ENCODE assay signal across 14 cellular contexts in the genomic region with DNA sequence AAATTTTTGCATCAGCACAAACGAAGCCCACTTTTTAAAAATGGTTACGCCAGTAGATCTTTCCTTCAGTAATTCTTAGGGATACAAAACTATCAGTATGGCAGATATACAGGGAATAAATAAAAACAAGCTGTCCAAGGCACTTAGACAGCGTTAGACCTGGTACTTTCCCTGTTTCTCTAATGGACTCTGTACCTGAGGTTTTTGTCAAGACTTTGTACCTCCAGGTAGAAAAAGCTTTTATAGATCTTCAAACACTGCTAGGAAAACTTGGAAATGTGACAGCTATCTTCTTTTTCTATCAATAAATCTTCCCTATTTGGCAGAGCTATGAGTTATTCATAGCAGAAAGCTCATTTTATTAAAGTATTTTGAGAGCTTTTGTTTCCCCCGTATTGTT.
DNase-seq lines count a peak whose midpoint lies in the region; ATAC-seq and TF ChIP-seq lines count a peak whose summit lies in the region.
"Had no signal": no experiment of that assay in that cellular context is flagged by ENCODE, and none has a peak within 500 bp of the region (broad histone marks: within the 10 kb centered on the region; RNA-seq: fewer than 3 reads in every experiment).

No MANE protein-coding gene starts in this region.

- H3K27ac ChIP-seq in BLaER1, result peak overlapping the region; percentile 86
- no peak overlapping the region for H3K27ac ChIP-seq in neural progenitor cell
- H3K27ac ChIP-seq in mesenchymal stem cell (ENCODE audit: low read length, poor library complexity, severe bottlenecking), result no peak overlapping the region
- no peak overlapping the region for H3K27ac ChIP-seq in SJCRH30

- H3K36me3 ChIP-seq in BLaER1 (peaks cover 5% of the 10 kb centered on the region; the same call in 1 of the 2 replicates), neural progenitor cell (no peaks in the 10 kb centered on the region), mesenchymal stem cell (ENCODE audit: control insufficient read depth in 1 of 2, insufficient read depth in 2 of 2, low read depth in 1 of 2, low read length in 2 of 2) (no peaks in the 10 kb centered on the region), SJCRH30 (no peaks in the 10 kb centered on the region)

- H3K4me1 Mint-ChIP-seq in WTC11, result peaks cover 56% of the 10 kb centered on the region
- peaks cover 36% of the 10 kb centered on the region for H3K4me1 Mint-ChIP-seq in neural progenitor cell
- H3K4me1 Mint-ChIP-seq: B cell, CD14-positive monocyte had no signal

- H3K27me3 ChIP-seq in BLaER1 (no peaks in the 10 kb centered on the region), neural progenitor cell (no peaks in the 10 kb centered on the region), mesenchymal stem cell (ENCODE audit: control insufficient read depth in 1 of 2, insufficient read depth in 1 of 2, low read length in 2 of 2) (no peaks in the 10 kb centered on the region), SJCRH30 (no peaks in the 10 kb centered on the region)

- H3K4me1 ChIP-seq in BLaER1 (peaks cover 87% of the 10 kb centered on the region), neural progenitor cell (peaks cover 33% of the 10 kb centered on the region), mesenchymal stem cell (ENCODE audit: control insufficient read depth, insufficient read depth, low read depth, low read length) (no peaks in the 10 kb centered on the region), SJCRH30 (no peaks in the 10 kb centered on the region)

- intact Hi-C loops in left colon (cut with DNase I, micrococcal nuclease), result no loop called here

- H4K20me1 ChIP-seq in BLaER1 (no peaks in the 10 kb centered on the region), neural progenitor cell (ENCODE audit: low read depth) (peaks cover 30% of the 10 kb centered on the region)

- H2AK5ac ChIP-seq in mesenchymal stem cell (ENCODE audit: low read length, severe bottlenecking), result no peak overlapping the region

- H3K79me1 ChIP-seq in mesenchymal stem cell (replicated peaks; ENCODE audit: low read length, poor library complexity, severe bottlenecking), result peaks cover 10% of the 10 kb centered on the region

- H3K4me3 ChIP-seq in BLaER1, result peak overlapping the region; percentile 29; the same call in 1 of the 2 replicates
- no peak overlapping the region for H3K4me3 ChIP-seq in neural progenitor cell
- H3K4me3 ChIP-seq in mesenchymal stem cell (ENCODE audit: insufficient read depth in 1 of 2, low read depth in 1 of 2, low read length in 2 of 2), result no peak overlapping the region
- H3K4me3 ChIP-seq in SJCRH30, result no peak overlapping the region
- H3K4me3 ChIP-seq: GM12878 had no signal

- H2BK5ac ChIP-seq in mesenchymal stem cell (ENCODE audit: low read depth, low read length, poor library complexity, severe bottlenecking), result no peak overlapping the region

- peaks cover 27% of the 10 kb centered on the region for H3K9me3 ChIP-seq in BLaER1
- no peaks in the 10 kb centered on the region for H3K9me3 ChIP-seq in neural progenitor cell (ENCODE audit: low read depth)
- no peaks in the 10 kb centered on the region for H3K9me3 ChIP-seq in mesenchymal stem cell (ENCODE audit: control insufficient read depth, low read length)
- no peaks in the 10 kb centered on the region for H3K9me3 ChIP-seq in SJCRH30 (replicated peaks)

- H2AFZ ChIP-seq in neural progenitor cell (replicated peaks) (no peak overlapping the region), mesenchymal stem cell (ENCODE audit: low read depth, low read length) (no peak overlapping the region)

- peaks cover 94% of the 10 kb centered on the region for H3K79me2 ChIP-seq in neural progenitor cell (ENCODE audit: low read depth)

- H3K23ac ChIP-seq in mesenchymal stem cell (ENCODE audit: low read length in 2 of 2), result no peak overlapping the region

- no peaks in the 10 kb centered on the region for H3K27me3 Mint-ChIP-seq in WTC11 (ENCODE audit: low read depth)
- H3K27me3 Mint-ChIP-seq in neural progenitor cell (ENCODE audit: insufficient read depth, low read depth), result no peaks in the 10 kb centered on the region
- H3K27me3 Mint-ChIP-seq: B cell had no signal

- TF ChIP-seq CTCF in WTC11 (IDR thresholded peaks at IDR 0.05) (no peak), neural progenitor cell (IDR thresholded peaks at IDR 0.05) (no peak)

- DNase-seq in WTC11 (ENCODE audit: low spot score) (no peak), left colon (no peak), neural progenitor cell (ENCODE audit: low spot score) (no peak), mesenchymal stem cell (no peak), SJCRH30 (no peak)
- DNase-seq: CD8-positive, alpha-beta T cell; DMS53; GOT3; H9 had no signal

- H3K18ac ChIP-seq in mesenchymal stem cell (ENCODE audit: low read depth in 1 of 2, low read length in 2 of 2), result no peak overlapping the region

- CTCF ChIA-PET in WTC11 (lab: Charles Lee), result interaction anchor here (1.5 to 4.1 kb wide), 4 partner anchors 9 to 190 kb away, joined by 3 to 20 read pairs (median 8); no protein-coding TSS in a partner anchor

- H3K27ac Mint-ChIP-seq in WTC11, result peak overlapping the region; percentile 79; the same call in 1 of the 2 replicates
- H3K27ac Mint-ChIP-seq in neural progenitor cell, result no peak overlapping the region
- H3K27ac Mint-ChIP-seq: B cell; CD14-positive monocyte; CD8-positive, alpha-beta T cell had no signal

- H3K9me3 Mint-ChIP-seq in WTC11 (no peaks in the 10 kb centered on the region), neural progenitor cell (no peaks in the 10 kb centered on the region)
- H3K9me3 Mint-ChIP-seq: CD8-positive, alpha-beta T cell; H9 had no signal

- H4K8ac ChIP-seq in mesenchymal stem cell (ENCODE audit: low read length), result no peak overlapping the region

- H3K4ac ChIP-seq in mesenchymal stem cell (ENCODE audit: low read depth in 1 of 2, low read length in 2 of 2), result no peak overlapping the region

- H3K9ac ChIP-seq in BLaER1 (peak overlapping the region; percentile 72; the same call in 1 of the 2 replicates), neural progenitor cell (no peak overlapping the region), mesenchymal stem cell (ENCODE audit: low read length) (no peak overlapping the region)

- no peak overlapping the region for H3K4me3 Mint-ChIP-seq in WTC11
- no peak overlapping the region for H3K4me3 Mint-ChIP-seq in neural progenitor cell
- H3K4me3 Mint-ChIP-seq: B cell; CD14-positive monocyte; CD8-positive, alpha-beta T cell; H9 had no signal

- WGBS in mesenchymal stem cell, result 90% methylated on average over 2 of the region's 4 CpGs

- H2BK12ac ChIP-seq in mesenchymal stem cell (ENCODE audit: low read length in 2 of 2), result no peak overlapping the region

- ATAC-seq in WTC11 (no peak), left colon (peak; percentile 91), GM18873 (IDR thresholded peaks at IDR 0.05; ENCODE audit: low FRiP score, unreplicated experiment) (no peak)
- ATAC-seq: CD8-positive, alpha-beta T cell had no signal

- H3K4me2 ChIP-seq in BLaER1 (peak overlapping the region; percentile 85), neural progenitor cell (peak overlapping the region; percentile 6), mesenchymal stem cell (ENCODE audit: low read length, poor library complexity, severe bottlenecking) (no peak overlapping the region)

- H3K14ac ChIP-seq in mesenchymal stem cell (ENCODE audit: low read length in 2 of 2), result no peak overlapping the region

- no peaks in the 10 kb centered on the region for H3K36me3 Mint-ChIP-seq in WTC11
- H3K36me3 Mint-ChIP-seq in neural progenitor cell, result peaks cover 9% of the 10 kb centered on the region
- H3K36me3 Mint-ChIP-seq: CD14-positive monocyte; CD8-positive, alpha-beta T cell had no signal

- POLR2A ChIA-PET in WTC11 (lab: Charles Lee), result interaction anchor here (0.5 kb wide), 1 partner anchor 828 kb away, joined by 3 read pairs; no protein-coding TSS in a partner anchor

- no peak overlapping the region for H2BK120ac ChIP-seq in mesenchymal stem cell (ENCODE audit: low read depth, low read length)

- H2BK15ac ChIP-seq in mesenchymal stem cell (ENCODE audit: low read depth, poor library complexity, severe bottlenecking), result no peak overlapping the region

- peaks cover 4% of the 10 kb centered on the region for H3F3A ChIP-seq in neural progenitor cell (ENCODE audit: low read depth)

- no peak overlapping the region for H4K91ac ChIP-seq in mesenchymal stem cell (ENCODE audit: low read length)

TF ChIP-seq in WTC11, 78 proteins besides CTCF, POLR2A, EP300 and RAD21 (continues in another document):
- TF ChIP-seq, protein P1, sequence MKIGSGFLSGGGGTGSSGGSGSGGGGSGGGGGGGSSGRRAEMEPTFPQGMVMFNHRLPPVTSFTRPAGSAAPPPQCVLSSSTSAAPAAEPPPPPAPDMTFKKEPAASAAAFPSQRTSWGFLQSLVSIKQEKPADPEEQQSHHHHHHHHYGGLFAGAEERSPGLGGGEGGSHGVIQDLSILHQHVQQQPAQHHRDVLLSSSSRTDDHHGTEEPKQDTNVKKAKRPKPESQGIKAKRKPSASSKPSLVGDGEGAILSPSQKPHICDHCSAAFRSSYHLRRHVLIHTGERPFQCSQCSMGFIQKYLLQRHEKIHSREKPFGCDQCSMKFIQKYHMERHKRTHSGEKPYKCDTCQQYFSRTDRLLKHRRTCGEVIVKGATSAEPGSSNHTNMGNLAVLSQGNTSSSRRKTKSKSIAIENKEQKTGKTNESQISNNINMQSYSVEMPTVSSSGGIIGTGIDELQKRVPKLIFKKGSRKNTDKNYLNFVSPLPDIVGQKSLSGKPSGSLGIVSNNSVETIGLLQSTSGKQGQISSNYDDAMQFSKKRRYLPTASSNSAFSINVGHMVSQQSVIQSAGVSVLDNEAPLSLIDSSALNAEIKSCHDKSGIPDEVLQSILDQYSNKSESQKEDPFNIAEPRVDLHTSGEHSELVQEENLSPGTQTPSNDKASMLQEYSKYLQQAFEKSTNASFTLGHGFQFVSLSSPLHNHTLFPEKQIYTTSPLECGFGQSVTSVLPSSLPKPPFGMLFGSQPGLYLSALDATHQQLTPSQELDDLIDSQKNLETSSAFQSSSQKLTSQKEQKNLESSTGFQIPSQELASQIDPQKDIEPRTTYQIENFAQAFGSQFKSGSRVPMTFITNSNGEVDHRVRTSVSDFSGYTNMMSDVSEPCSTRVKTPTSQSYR (CRISPR knock-in tag; IDR thresholded peaks at IDR 0.05), result no peak
- TF ChIP-seq MYBL2 (CRISPR knock-in tag; IDR thresholded peaks at IDR 0.05) (no peak), SMAD4 (CRISPR knock-in tag; IDR thresholded peaks at IDR 0.05) (no peak), NFATC4 (CRISPR knock-in tag; IDR thresholded peaks at IDR 0.05) (no peak)
- TF ChIP-seq, protein P2, sequence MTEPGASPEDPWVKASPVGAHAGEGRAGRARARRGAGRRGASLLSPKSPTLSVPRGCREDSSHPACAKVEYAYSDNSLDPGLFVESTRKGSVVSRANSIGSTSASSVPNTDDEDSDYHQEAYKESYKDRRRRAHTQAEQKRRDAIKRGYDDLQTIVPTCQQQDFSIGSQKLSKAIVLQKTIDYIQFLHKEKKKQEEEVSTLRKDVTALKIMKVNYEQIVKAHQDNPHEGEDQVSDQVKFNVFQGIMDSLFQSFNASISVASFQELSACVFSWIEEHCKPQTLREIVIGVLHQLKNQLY (CRISPR knock-in tag; IDR thresholded peaks at IDR 0.05), result no peak
